9 cellular contexts compared by ENCODE assay signal in genomic region chr10:13834581-13835286, GRCh38.
DNase-seq lines count a peak whose midpoint lies in the region; ATAC-seq and TF ChIP-seq lines count a peak whose summit lies in the region.
"Had no signal": no experiment of that assay in that cellular context is flagged by ENCODE, and none has a peak within 500 bp of the region (broad histone marks: within the 10 kb centered on the region; RNA-seq: fewer than 3 reads in every experiment).

No MANE protein-coding gene starts in this region.

- H3K4me3 Mint-ChIP-seq in MCF 10A (ENCODE audit: unreplicated experiment) = no peak overlapping the region
- H3K4me3 Mint-ChIP-seq in mesothelial cell of epicardium = peak overlapping the region; percentile 32

- CTCF ChIA-PET in MCF 10A (lab: Yijun Ruan, JAX) = no interaction called here

- no peaks in the 10 kb centered on the region for H3K9me3 ChIP-seq in breast epithelium
- H3K9me3 ChIP-seq in esophagus squamous epithelium = no peaks in the 10 kb centered on the region
- H3K9me3 ChIP-seq in upper lobe of left lung = no peaks in the 10 kb centered on the region

- 43 to 46% methylated on average over 16 of the region's 16 CpGs for WGBS in esophagus squamous epithelium, 2 donors
- WGBS in upper lobe of left lung, 2 donors = 24 to 30% methylated on average over 16 of the region's 16 CpGs

- H3K27me3 ChIP-seq in breast epithelium (no peaks in the 10 kb centered on the region), esophagus squamous epithelium (no peaks in the 10 kb centered on the region), upper lobe of left lung (no peaks in the 10 kb centered on the region)

- TF ChIP-seq EP300 in upper lobe of left lung (IDR thresholded peaks at IDR 0.05) = no peak

- H3K27ac Mint-ChIP-seq in MCF 10A (ENCODE audit: low read depth, unreplicated experiment) (no peak overlapping the region), mesothelial cell of epicardium (peak overlapping the region; percentile 74)

- H3K27me3 Mint-ChIP-seq in MCF 10A (ENCODE audit: insufficient read depth, unreplicated experiment) (no peaks in the 10 kb centered on the region), mesothelial cell of epicardium (ENCODE audit: low read depth) (no peaks in the 10 kb centered on the region)

- TF ChIP-seq CTCF in breast epithelium (IDR thresholded peaks at IDR 0.05) = no peak
- TF ChIP-seq CTCF in MCF 10A (IDR thresholded peaks at IDR 0.05; ENCODE audit: unreplicated experiment) = no peak
- no peak for TF ChIP-seq CTCF in esophagus squamous epithelium (IDR thresholded peaks at IDR 0.05)
- no peak for TF ChIP-seq CTCF in mesothelial cell of epicardium (IDR thresholded peaks at IDR 0.05; ENCODE audit: unreplicated experiment)
- TF ChIP-seq CTCF in upper lobe of left lung (IDR thresholded peaks at IDR 0.05) = no peak

- H3K9me3 Mint-ChIP-seq in MCF 10A (ENCODE audit: unreplicated experiment) (no peaks in the 10 kb centered on the region), mesothelial cell of epicardium (no peaks in the 10 kb centered on the region)

- H3K36me3 Mint-ChIP-seq in MCF 10A (ENCODE audit: insufficient read depth, unreplicated experiment) (no peaks in the 10 kb centered on the region), mesothelial cell of epicardium (peaks cover 2% of the 10 kb centered on the region)

- ATAC-seq in upper lobe of left lung (ENCODE audit: low FRiP score in 2 of 2) = peak in 1 of 2 donors; percentile 73
- no peak for ATAC-seq in GM21515 (IDR thresholded peaks at IDR 0.05; ENCODE audit: unreplicated experiment)
- ATAC-seq in GM19351 (IDR thresholded peaks at IDR 0.05; ENCODE audit: unreplicated experiment) = no peak

- intact Hi-C loops in breast epithelium (cut with DNase I; ENCODE audit: low total_unique reads) (no loop called here), MCF 10A (cut with micrococcal nuclease) (no loop called here), esophagus squamous epithelium (cut with DNase I) (no loop called here)

- TF ChIP-seq POLR2A in breast epithelium (IDR thresholded peaks at IDR 0.05) (no peak), esophagus squamous epithelium (IDR thresholded peaks at IDR 0.05) (no peak), upper lobe of left lung (IDR thresholded peaks at IDR 0.05) (no peak)

- H3K4me1 ChIP-seq in breast epithelium (no peaks in the 10 kb centered on the region), esophagus squamous epithelium (peaks cover 10 to 62% (median 26%) of the 10 kb centered on the region in 3 donors), upper lobe of left lung (peaks cover 19 to 31% (median 24%) of the 10 kb centered on the region in 4 donors)

- DNase-seq in breast epithelium (ENCODE audit: low spot score in 2 of 2) (no peak), MCF 10A (ENCODE audit: unreplicated experiment) (no peak), esophagus squamous epithelium (lab: John Stamatoyannopoulos, UW) (no peak), mesothelial cell of epicardium (ENCODE audit: low spot score in 2 of 2, unreplicated experiment in 2 of 2) (no peak), upper lobe of left lung (peak in 1 of 2 donors; percentile 38), T-helper 9 cell (no peak)
- DNase-seq: activated naive CD4-positive, alpha-beta T cell treated with anti-CD3 and anti-CD28 coated beads, Interleukin-2, amount 50 U/mL, for 16 hours had no signal

- H3K4me1 Mint-ChIP-seq in MCF 10A (ENCODE audit: insufficient read depth, unreplicated experiment) (no peaks in the 10 kb centered on the region), mesothelial cell of epicardium (peaks cover 26% of the 10 kb centered on the region)

- H3K36me3 ChIP-seq in breast epithelium = no peaks in the 10 kb centered on the region
- no peaks in the 10 kb centered on the region for H3K36me3 ChIP-seq in esophagus squamous epithelium
- H3K36me3 ChIP-seq in upper lobe of left lung = no peaks in the 10 kb centered on the region

- BruUV-seq in MCF 10A (replicated peaks; lab: Mats Ljungman, UMichigan) = no TSS peak

- peak overlapping the region; percentile 1 to 66 for H3K27ac ChIP-seq in breast epithelium
- H3K27ac ChIP-seq in esophagus squamous epithelium = peak overlapping the region in 3 of 4 donors; percentile 50 to 70 (median 50)
- peak overlapping the region in 3 of 4 donors; percentile 33 to 48 (median 39) for H3K27ac ChIP-seq in upper lobe of left lung

- H3K4me3 ChIP-seq in breast epithelium = no peak overlapping the region
- H3K4me3 ChIP-seq in esophagus squamous epithelium = peak overlapping the region in 1 of 4 donors; percentile 32
- no peak overlapping the region for H3K4me3 ChIP-seq in upper lobe of left lung

- POLR2A ChIA-PET in MCF 10A (lab: Yijun Ruan, JAX) = no interaction called here
